ENCODE assay signal across 8 cellular contexts in the genomic region with DNA sequence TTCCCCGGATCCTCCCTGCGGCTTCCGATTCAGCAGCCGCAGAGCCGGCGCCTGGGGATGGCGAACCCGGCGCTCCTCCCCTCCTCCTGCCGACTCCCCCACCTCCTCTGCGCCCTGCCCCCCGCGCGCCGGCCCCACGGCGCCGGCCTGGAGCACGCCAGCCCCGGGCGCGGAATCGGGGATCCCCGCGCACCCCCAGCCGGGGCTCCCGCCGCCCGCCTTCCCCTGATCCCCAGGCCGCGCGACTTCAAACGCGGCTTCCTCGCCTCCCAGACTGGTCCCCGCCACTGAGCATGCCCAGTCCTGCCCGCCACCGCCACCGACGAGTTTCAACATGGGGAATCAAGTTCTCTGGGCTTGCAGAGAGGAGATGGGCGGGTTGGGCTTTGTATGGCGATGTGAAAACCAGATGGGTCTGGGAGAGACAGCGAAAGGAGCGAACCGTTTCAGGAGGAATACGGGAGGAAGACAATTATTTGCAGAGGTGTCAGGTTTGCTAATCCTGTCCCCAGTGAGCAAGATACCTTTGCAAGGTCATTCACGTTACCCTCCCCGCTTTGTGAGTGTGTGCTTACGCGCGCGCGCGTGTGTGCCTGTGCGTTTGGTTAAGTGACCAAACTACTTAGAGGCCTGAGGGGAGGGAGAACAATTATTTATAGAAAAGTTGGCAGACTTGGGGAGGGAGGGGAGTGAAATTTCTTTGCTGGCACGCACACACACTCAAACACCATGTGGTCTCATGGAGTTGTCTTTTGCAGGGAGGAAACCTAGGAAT. TPM values are rescaled to one million over a fixed set of nuclear protein-coding genes. Genes with fewer than 3 reads are reported as not detected.
A peak's percentile ranks its signal among the peaks of the same experiment; 100 is the strongest.
DNase-seq lines count a peak whose midpoint lies in the region; ATAC-seq lines count a peak whose summit lies in the region.

A gene (minus strand): TSS at position 276 of the 775 bp plus-strand sequence. CDS start 351 bp downstream, outside the sequence.

- H3K4me1 ChIP-seq in mononuclear cell (ENCODE audit: insufficient read depth, low read length), result peaks cover 19% of the 10 kb centered on the region

- no peaks in the 10 kb centered on the region for H3K27me3 ChIP-seq in mononuclear cell (ENCODE audit: insufficient read depth, low read length)

- peak within 1 kb of the TSS; percentile 62 for H3K4me3 ChIP-seq in mononuclear cell (ENCODE audit: low read length)

- ATAC-seq in GM19463 (IDR thresholded peaks at IDR 0.05; ENCODE audit: unreplicated experiment), result peak; percentile 45

- DNase-seq in COR-L47 (lab: John Stamatoyannopoulos, UW) (peak; percentile 62), HK-2 (ENCODE audit: unreplicated experiment) (peak; percentile 89), NOMO-1 treated with DMSO at 0.1 percent for 48 hours (lab: John Stamatoyannopoulos, UW; ENCODE audit: unreplicated experiment) (peak; percentile 72), activated T-cell treated with anti-CD3 and anti-CD28 coated beads for 1 hour (ENCODE audit: low read depth) (peak; percentile 51), epidermal melanocyte (ENCODE audit: insufficient read length, low spot score) (peak; percentile 63)
- peak; percentile 58 for DNase-seq in stimulated activated CD8-positive, alpha-beta memory T cell treated with anti-CD3 and anti-CD28 coated beads, Interleukin-4, amount 100 ng/mL, for 24 hours (ENCODE audit: low read depth)

- H3K9me3 ChIP-seq in mononuclear cell (ENCODE audit: low read depth, low read length), result no peaks in the 10 kb centered on the region

RNA-seq across cellular contexts. Expression of the gene that starts here (rescaled TPM):
- total RNA-seq in mononuclear cell, result 0.52 TPM

Comparison
In these comparisons a context has a peak if more than half of its experiments do, and no peak if none do; other contexts are left out.
1. Peak in every context shown above with its lines: DNase-seq, ATAC-seq and H3K4me3 ChIP-seq.